14 cellular contexts compared by ENCODE assay signal in genomic region chr2:188766086-188766856, GRCh38.
"Had no signal": no experiment of that assay in that cellular context is flagged by ENCODE, and none has a peak within 500 bp of the region (broad histone marks: within the 10 kb centered on the region; RNA-seq: fewer than 3 reads in every experiment).

No MANE protein-coding gene starts in this region.

- H3K4me1 Mint-ChIP-seq: central memory CD8-positive, alpha-beta T cell; nephron progenitor cell; T-helper 17 cell had no signal

- DNase-seq: cortex of kidney; effector memory CD8-positive, alpha-beta T cell; psoas muscle; right lobe of liver; stimulated activated CD4-positive, alpha-beta T cell treated with anti-CD3 and anti-CD28 coated beads, Interleukin-2, amount 100 ng/mL, for 24 hours; stimulated activated naive CD4-positive, alpha-beta T cell; substantia nigra; T-helper 17 cell; transverse colon had no signal

- H3K36me3 Mint-ChIP-seq: activated naive CD8-positive, alpha-beta T cell had no signal

- H3K4me3 Mint-ChIP-seq: activated naive CD8-positive, alpha-beta T cell; central memory CD8-positive, alpha-beta T cell; effector memory CD8-positive, alpha-beta T cell; nephron progenitor cell; T-helper 17 cell had no signal

- H3K27ac Mint-ChIP-seq: activated naive CD8-positive, alpha-beta T cell; effector memory CD8-positive, alpha-beta T cell; nephron progenitor cell; T-helper 17 cell had no signal

- H3K27me3 Mint-ChIP-seq: activated naive CD8-positive, alpha-beta T cell; central memory CD8-positive, alpha-beta T cell; effector memory CD8-positive, alpha-beta T cell; T-helper 17 cell had no signal

- H3K9me3 Mint-ChIP-seq: central memory CD8-positive, alpha-beta T cell; effector memory CD8-positive, alpha-beta T cell; nephron progenitor cell had no signal

- ATAC-seq: effector memory CD8-positive, alpha-beta T cell; heart left ventricle; left lobe of liver; psoas muscle; right lobe of liver; T-helper 17 cell had no signal
